In genomic region chr5:149671544-149671943, GRCh38 we compare ENCODE assay signal across 24 cellular contexts. TPM values are rescaled to one million over a fixed set of nuclear protein-coding genes. Genes with fewer than 3 reads are reported as not detected.
DNase-seq lines count a peak whose midpoint lies in the region; ATAC-seq, FAIRE-seq and TF ChIP-seq lines count a peak whose summit lies in the region.
"Had no signal": no experiment of that assay in that cellular context is flagged by ENCODE, and none has a peak within 500 bp of the region (broad histone marks: within the 10 kb centered on the region; RNA-seq: fewer than 3 reads in every experiment).

No MANE protein-coding gene starts in this region.

- no peaks in the 10 kb centered on the region for H4K20me1 ChIP-seq in K562 (replicated peaks; ENCODE audit: control insufficient read depth, insufficient read depth, low read length)

- no peak for TF ChIP-seq POLR2A in K562 (conservative IDR thresholded peaks at IDR 0.05)
- no peak for TF ChIP-seq POLR2A in right lobe of liver (IDR thresholded peaks at IDR 0.05)

- TF ChIP-seq EP300 in K562 (IDR thresholded peaks at IDR 0.05; ENCODE audit: low read length) = no peak

- H3K27ac Mint-ChIP-seq in Calu3 (ENCODE audit: unreplicated experiment) (no peak overlapping the region), T-helper 17 cell (no peak overlapping the region)
- H3K27ac Mint-ChIP-seq in activated CD4-positive, alpha-beta T cell treated with anti-CD3 and anti-CD28 coated beads, Interleukin-2, amount 10 ng/mL, durations not matched to agents 24 days and 14 days = no peak overlapping the region

- H3K27me3 ChIP-seq in K562 (ENCODE audit: control insufficient read depth in 2 of 2, insufficient read depth in 2 of 2, low read length in 2 of 2) (no peaks in the 10 kb centered on the region), right lobe of liver (no peaks in the 10 kb centered on the region)
- H3K27me3 ChIP-seq: tibial artery had no signal

- no peaks in the 10 kb centered on the region for H3K9me1 ChIP-seq in K562 (ENCODE audit: control insufficient read depth, insufficient read depth, low read length)

- no peak for ATAC-seq in K562
- peak; percentile 74 to 92 (median 82) for ATAC-seq in right lobe of liver
- no peak for ATAC-seq in T-helper 17 cell
- ATAC-seq: lower lobe of right lung had no signal

- H3K36me3 Mint-ChIP-seq in Calu3 (ENCODE audit: insufficient read depth, unreplicated experiment) (peaks cover 4% of the 10 kb centered on the region), T-helper 17 cell (ENCODE audit: low read depth) (peaks cover 4% of the 10 kb centered on the region)
- H3K36me3 Mint-ChIP-seq in activated CD4-positive, alpha-beta T cell treated with anti-CD3 and anti-CD28 coated beads, Interleukin-2, amount 10 ng/mL, durations not matched to agents 24 days and 14 days (ENCODE audit: low read depth) = no peaks in the 10 kb centered on the region

- no peaks in the 10 kb centered on the region for H3K79me2 ChIP-seq in K562 (ENCODE audit: control insufficient read depth, insufficient read depth, low read length)

- H2AFZ ChIP-seq in K562 (ENCODE audit: low read depth, low read length) = 0 out of 2 replicates have a peak overlapping the region, but pooled peaks have one; percentile 21

- CTCF ChIA-PET in Calu3 (lab: Charles Lee) = interaction anchor here (0.7 kb wide), 1 partner anchor 665 kb away, joined by 4 read pairs; no protein-coding TSS in a partner anchor
- CTCF ChIA-PET in K562 (lab: Yijun Ruan, JAX; ENCODE audit: low intra/inter-chr PET ratio) = no interaction called here

- POLR2A ChIA-PET in K562 (lab: Yijun Ruan, JAX) = no interaction called here

- no TSS peak for BruUV-seq in Calu3 (replicated peaks; lab: Mats Ljungman, UMichigan)
- no TSS peak for BruUV-seq in K562 (replicated peaks; lab: Mats Ljungman, UMichigan)

- no peaks in the 10 kb centered on the region for H3K36me3 ChIP-seq in K562 (ENCODE audit: control insufficient read depth, insufficient read depth, low read length)
- H3K36me3 ChIP-seq in right lobe of liver = no peaks in the 10 kb centered on the region
- H3K36me3 ChIP-seq: lower lobe of right lung, tibial artery, WERI-Rb-1 had no signal

- H3K9ac ChIP-seq in K562 (ENCODE audit: insufficient read depth in 1 of 2, low read depth in 2 of 2, low read length in 2 of 2) = peak overlapping the region in 1 of 2 experiments; percentile 4; a peak in 1 of 4 replicates

- intact Hi-C loops in Calu3 (cut with micrococcal nuclease; ENCODE audit: unreplicated experiment) (no loop called here), K562 (cut with micrococcal nuclease) (no loop called here), right lobe of liver (cut with DNase I) (no loop called here), cardiac septum (cut with DNase I) (no loop called here)
- intact Hi-C loops in activated CD4-positive, alpha-beta T cell treated with anti-CD3 and anti-CD28 coated beads, Interleukin-2, amount 10 ng/mL, durations not matched to agents 24 days and 14 days (cut with micrococcal nuclease) = no loop called here

- peaks cover 5 to 11% of the 10 kb centered on the region in 2 experiments; a peak in 4 of 5 replicates for H3K4me1 ChIP-seq in K562 (replicated peaks in 1 of 2; ENCODE audit: control insufficient read depth in 2 of 2, insufficient read depth in 2 of 2, low read length in 2 of 2)
- peaks cover 0 to 4% (median 0%) of the 10 kb centered on the region in 4 donors for H3K4me1 ChIP-seq in right lobe of liver
- H3K4me1 ChIP-seq: lower lobe of right lung, tibial artery had no signal

- peak; percentile 52 for DNase-seq in Calu3
- DNase-seq in NCI-H2029 (lab: John Stamatoyannopoulos, UW) = peak; percentile 96
- no peak for DNase-seq in K562 (ENCODE audit: extremely low read depth in 1 of 4, low spot score in 3 of 4)
- DNase-seq in right lobe of liver = peak in 2 of 3 donors; percentile 43 to 51
- DNase-seq in cardiac septum (ENCODE audit: low spot score) = no peak
- no peak for DNase-seq in activated CD4-positive, alpha-beta T cell treated with anti-CD3 and anti-CD28 coated beads, Interleukin-2, amount 10 ng/mL, durations not matched to agents 24 days and 14 days
- no peak for DNase-seq in DMS79 (lab: John Stamatoyannopoulos, UW)
- DNase-seq in T-helper 17 cell = no peak
- DNase-seq: activated CD4-positive, alpha-beta T cell treated with anti-CD3 and anti-CD28 coated beads, Interleukin-2, amount 50 U/mL, for 48 hours; activated naive CD4-positive, alpha-beta T cell; activated T-cell treated with anti-CD3 and anti-CD28 coated beads, Interleukin-2, amount 50 U/mL, for 1 hour; aorta; Karpas-422; lower lobe of right lung; NCI-H1417; NCI-H226; occipital lobe; right cardiac atrium; stimulated activated naive CD4-positive, alpha-beta T cell treated with Interleukin-2 at 50 U/mL for 16 hours; tibial artery; WERI-Rb-1 had no signal

- TF ChIP-seq CTCF in Calu3 (IDR thresholded peaks at IDR 0.05; ENCODE audit: unreplicated experiment) (no peak), K562 (IDR thresholded peaks at IDR 0.05 in 2 of 3, conservative IDR thresholded peaks at IDR 0.05 in 1 of 3; ENCODE audit: insufficient read depth in 2 of 3, low read depth in 1 of 3, low read length in 3 of 3) (no peak), right lobe of liver (IDR thresholded peaks at IDR 0.05) (no peak)

- H3K4me3 Mint-ChIP-seq in Calu3 (ENCODE audit: low read depth, unreplicated experiment) (no peak overlapping the region), T-helper 17 cell (no peak overlapping the region)
- H3K4me3 Mint-ChIP-seq in activated CD4-positive, alpha-beta T cell treated with anti-CD3 and anti-CD28 coated beads, Interleukin-2, amount 10 ng/mL, durations not matched to agents 24 days and 14 days = no peak overlapping the region

- peaks cover 6% of the 10 kb centered on the region for H3K9me3 Mint-ChIP-seq in Calu3 (ENCODE audit: low read depth, unreplicated experiment)
- H3K9me3 Mint-ChIP-seq in activated CD4-positive, alpha-beta T cell treated with anti-CD3 and anti-CD28 coated beads, Interleukin-2, amount 10 ng/mL, durations not matched to agents 24 days and 14 days = peaks cover 5% of the 10 kb centered on the region

- H3K4me1 Mint-ChIP-seq in Calu3 (ENCODE audit: low read depth, unreplicated experiment) (peaks cover 29% of the 10 kb centered on the region), T-helper 17 cell (peaks cover 2% of the 10 kb centered on the region)
- H3K4me1 Mint-ChIP-seq in activated CD4-positive, alpha-beta T cell treated with anti-CD3 and anti-CD28 coated beads, Interleukin-2, amount 10 ng/mL, durations not matched to agents 24 days and 14 days = peaks cover 3% of the 10 kb centered on the region

- H3K4me2 ChIP-seq in K562 (ENCODE audit: insufficient read depth, low read length) = no peak overlapping the region

- H3K27ac ChIP-seq in K562 (ENCODE audit: extremely low read depth, low read depth, low read length) (no peak overlapping the region), right lobe of liver (no peak overlapping the region)
- H3K27ac ChIP-seq: lower lobe of right lung, tibial artery, WERI-Rb-1 had no signal

- 48% methylated on average over 5 of the region's 5 CpGs for WGBS in K562 (ENCODE audit: insufficient coverage, low coverage, missing lambda C conversion rate)
- 35% methylated on average over 5 of the region's 5 CpGs for WGBS in right lobe of liver (ENCODE audit: insufficient coverage, low coverage, low lambda C conversion rate, missing lambda C conversion rate)

- H3K4me3 ChIP-seq in K562 = no peak overlapping the region
- H3K4me3 ChIP-seq in right lobe of liver = no peak overlapping the region
- H3K4me3 ChIP-seq: lower lobe of right lung, tibial artery had no signal

- in situ Hi-C loops in K562 (cut with MboI) = no loop called here

- FAIRE-seq in K562 (lab: Jason Lieb, UNC) = no peak
- FAIRE-seq: G401.6, GM19239, H54 had no signal

- no peak for TF ChIP-seq RAD21 in K562 (CRISPR knock-in tag; conservative IDR thresholded peaks at IDR 0.05 in 1 of 2, IDR thresholded peaks at IDR 0.05 in 1 of 2)

- peaks cover 3% of the 10 kb centered on the region; the same call in 1 of the 2 replicates for H3K9me3 ChIP-seq in K562 (replicated peaks; ENCODE audit: control insufficient read depth, insufficient read depth, low read depth, low read length)
- H3K9me3 ChIP-seq in right lobe of liver = no peaks in the 10 kb centered on the region
- H3K9me3 ChIP-seq in T-helper 17 cell (ENCODE audit: control insufficient read depth, low read length, poor library complexity, severe bottlenecking) = peaks cover 9% of the 10 kb centered on the region

- H3K27me3 Mint-ChIP-seq in Calu3 (ENCODE audit: unreplicated experiment) (no peaks in the 10 kb centered on the region), T-helper 17 cell (peaks cover 29% of the 10 kb centered on the region)
- H3K27me3 Mint-ChIP-seq in activated CD4-positive, alpha-beta T cell treated with anti-CD3 and anti-CD28 coated beads, Interleukin-2, amount 10 ng/mL, durations not matched to agents 24 days and 14 days = peaks cover 5% of the 10 kb centered on the region

TF ChIP-seq in K562, 482 proteins besides CTCF, POLR2A, EP300 and RAD21 (continues in another document):
- TF ChIP-seq PYGO2 (tag; IDR thresholded peaks at IDR 0.05) (no peak), ZC3H4 (CRISPR knock-in tag; IDR thresholded peaks at IDR 0.05; ENCODE audit: borderline replicate concordance) (no peak)

RNA-seq across cellular contexts. Expression of gene PPARGC1B, which starts 58.6 kb away (rescaled TPM):
- total RNA-seq in Calu3 (2022) (8.8 and 9.3 TPM in 2 replicates), K562 (2014; rRNA removed) (8.6 and 10.9 TPM in 2 replicates), K562 (2014; rRNA removed; fragmentation: Illumina TruSeq; extraction: Trizol) (7.1 TPM in 2 replicates), K562 (2015; rRNA removed; fragmentation: Illumina TruSeq; extraction: Trizol) (7.3 and 8.1 TPM in 2 replicates), K562 (2021) (23.3 and 29.0 TPM in 2 replicates), right lobe of liver (1 to 10 TPM; 2.3 to 7.5 (median 3.9) TPM), cardiac septum (18.9 TPM), T-helper 17 cell (1 to 10 TPM; 4.4 to 4.6 TPM)
- total RNA-seq in K562 (2011; cell fraction: chromatin; rRNA removed; ENCODE audit: low replicate concordance) = 34.1 and 39.8 TPM in 2 replicates
- 20.5 and 21.1 TPM in 2 replicates for total RNA-seq in K562 (2011; cell fraction: nucleolus; rRNA removed)
- 24.4 and 30.4 TPM in 2 replicates for total RNA-seq in K562 (2011; cell fraction: nucleoplasm; rRNA removed)
- polyA plus RNA-seq in K562 (2011; rRNA removed) (2.8 and 3.0 TPM in 2 replicates), K562 (2014; fragmentation: Illumina TruSeq; extraction: Trizol) (11.6 and 11.7 TPM in 2 replicates), K562 (2014; fragmentation: Nextera tagmentation; extraction: Ambion mirVana) (1 to 10 TPM; 2.5 to 6.3 TPM), K562 (2014; rRNA removed) (8.7 and 8.8 TPM in 2 replicates)
- polyA plus RNA-seq in K562 (2011; cell fraction: cytosol; rRNA removed) = 2.2 and 2.6 TPM in 2 replicates
- 13.0 and 17.4 TPM in 2 replicates for polyA plus RNA-seq in K562 (2011; cell fraction: nucleus; rRNA removed)
- polyA plus RNA-seq in K562 (2012) = 6.4 and 8.1 TPM in 2 replicates
- 7.3 and 7.7 TPM in 2 replicates for polyA minus RNA-seq in K562 (2011; rRNA and poly(A)+ RNA removed)
- polyA minus RNA-seq in K562 (2011; cell fraction: cytosol; rRNA and poly(A)+ RNA removed) = 8.8 and 11.6 TPM in 2 replicates
- polyA minus RNA-seq in K562 (2011; cell fraction: nucleus; rRNA and poly(A)+ RNA removed) = 9.4 and 10.8 TPM in 2 replicates
- 10.5 and 10.6 TPM in 2 replicates for total RNA-seq in activated CD4-positive, alpha-beta T cell treated with anti-CD3 and anti-CD28 coated beads, Interleukin-2, amount 10 ng/mL, durations not matched to agents 24 days and 14 days

Comparison
In these comparisons a context has a peak if more than half of its experiments do, and no peak if none do; other contexts are left out.
1. DNase-seq: peak in Calu3 (single experiment), NCI-H2029 (single experiment) and right lobe of liver (2 of 3); none in K562 (0 of 4), cardiac septum (single experiment), activated CD4-positive, alpha-beta T cell treated with anti-CD3 and anti-CD28 coated beads, Interleukin-2, amount 10 ng/mL, durations not matched to agents 24 days and 14 days (single experiment), DMS79 (single experiment) and T-helper 17 cell (0 of 3).
2. ATAC-seq: peak in right lobe of liver (4 of 4); none in K562 (single experiment) and T-helper 17 cell (single experiment).